In genomic region chr10:6416892-6417512, GRCh38 we compare ENCODE assay signal across 8 cellular contexts.
A peak's percentile ranks its signal among the peaks of the same experiment; 100 is the strongest.
DNase-seq lines count a peak whose midpoint lies in the region; ATAC-seq and TF ChIP-seq lines count a peak whose summit lies in the region.

No MANE protein-coding gene starts in this region.

- DNase-seq in DMS 273 (lab: John Stamatoyannopoulos, UW; ENCODE audit: unreplicated experiment) (peak; percentile 51), DMS 273 treated with DMSO at 0.1 percent for 48 hours (lab: John Stamatoyannopoulos, UW) (no peak), HuH-7 (ENCODE audit: low spot score) (peak; percentile 44), T-cell (peak in 1 of 34 experiments; percentile 37), foreskin fibroblast (peak; percentile 23 to 67), osteoblast (ENCODE audit: insufficient read length, low spot score, missing footprints) (no peak)

- H3K9me3 ChIP-seq in osteoblast (ENCODE audit: low read depth, low read length), result no peaks in the 10 kb centered on the region

- H3K9me3 Mint-ChIP-seq in T-cell, result no peaks in the 10 kb centered on the region

- peaks cover 5% of the 10 kb centered on the region for H3K27me3 ChIP-seq in osteoblast (ENCODE audit: insufficient read depth, low read length)

- H3K27ac Mint-ChIP-seq in T-cell, result no peak overlapping the region

- no peak overlapping the region for H3K4me2 ChIP-seq in osteoblast (ENCODE audit: insufficient read depth, low read length)

- peaks cover 0 to under 1% (median 0%) of the 10 kb centered on the region in 3 donors for H3K4me1 Mint-ChIP-seq in T-cell

- no peak overlapping the region for H3K27ac ChIP-seq in osteoblast (ENCODE audit: low read depth, low read length)

- no peaks in the 10 kb centered on the region for H3K36me3 ChIP-seq in osteoblast (ENCODE audit: insufficient read depth, low read length)

- H3K79me2 ChIP-seq in osteoblast (ENCODE audit: insufficient read depth, low read length), result no peaks in the 10 kb centered on the region

- ATAC-seq in T-cell (replicated peaks in 1 of 4) (peak in 3 of 4 experiments; percentile 61 to 78 (median 64)), GM19023 (IDR thresholded peaks at IDR 0.05; ENCODE audit: unreplicated experiment) (no peak), HG03354 (IDR thresholded peaks at IDR 0.05; ENCODE audit: poor library complexity, severe bottlenecking, unreplicated experiment) (no peak)

- no peaks in the 10 kb centered on the region for H4K20me1 ChIP-seq in osteoblast (ENCODE audit: insufficient read depth, low read length)

- H2AFZ ChIP-seq in osteoblast (ENCODE audit: low read length), result no peak overlapping the region

- H3K4me3 Mint-ChIP-seq in T-cell, result no peak overlapping the region

- H3K27me3 Mint-ChIP-seq in T-cell, result no peaks in the 10 kb centered on the region

- CTCF ChIA-PET in T-cell (lab: Charles Lee), result interaction anchor here (0.6 to 1.1 kb wide), 6 partner anchors 15 to 743 kb away, joined by 3 to 4 read pairs (median 4); no protein-coding TSS in a partner anchor

- no peaks in the 10 kb centered on the region for H3K4me1 ChIP-seq in osteoblast (ENCODE audit: insufficient read depth, low read length)

- POLR2A ChIA-PET in T-cell (lab: Charles Lee), result no interaction called here

- H3K4me3 ChIP-seq in foreskin fibroblast (ENCODE audit: low read depth in 1 of 2, low read length in 2 of 2), result no peak overlapping the region
- no peak overlapping the region for H3K4me3 ChIP-seq in osteoblast (ENCODE audit: insufficient read depth, low read length)

- peak; percentile 50 for TF ChIP-seq CTCF in foreskin fibroblast (IDR thresholded peaks at IDR 0.05; ENCODE audit: low read depth, low read length)
- TF ChIP-seq CTCF in osteoblast (IDR thresholded peaks at IDR 0.05; ENCODE audit: extremely low read depth, low read depth, low read length), result peak; percentile 59

- peaks cover 7% of the 10 kb centered on the region for H3K36me3 Mint-ChIP-seq in T-cell

Comparison
In these comparisons a context has a peak if more than half of its experiments do, and no peak if none do; other contexts are left out.
1. DNase-seq: peak in DMS 273 (single experiment), HuH-7 (single experiment) and foreskin fibroblast (2 of 2); none in DMS 273 treated with DMSO at 0.1 percent for 48 hours (single experiment) and osteoblast (single experiment).
2. ATAC-seq: peak in T-cell (3 of 4); none in GM19023 (single experiment) and HG03354 (single experiment).